In genomic region chr12:27462151-27462694, GRCh38 we compare ENCODE assay signal across 10 cellular contexts. TPM values are rescaled to one million over a fixed set of nuclear protein-coding genes. Genes with fewer than 3 reads are reported as not detected.
DNase-seq lines count a peak whose midpoint lies in the region; FAIRE-seq and TF ChIP-seq lines count a peak whose summit lies in the region.
"Had no signal": no experiment of that assay in that cellular context is flagged by ENCODE, and none has a peak within 500 bp of the region (broad histone marks: within the 10 kb centered on the region; RNA-seq: fewer than 3 reads in every experiment).

No MANE protein-coding gene starts in this region.

- no peak overlapping the region for H3K4me3 Mint-ChIP-seq in osteocyte (ENCODE audit: unreplicated experiment)

- no peaks in the 10 kb centered on the region for H3K36me3 Mint-ChIP-seq in osteocyte (ENCODE audit: unreplicated experiment)

- TF ChIP-seq CTCF in osteocyte (IDR thresholded peaks at IDR 0.05): no peak

- no peaks in the 10 kb centered on the region for H3K9me3 Mint-ChIP-seq in osteocyte (ENCODE audit: unreplicated experiment)

- FAIRE-seq in GM12892 (lab: Jason Lieb, UNC): peak; percentile 51

- no peak for DNase-seq in GM12892 (ENCODE audit: insufficient read length)
- peak; percentile 84 for DNase-seq in RPMI7951 (ENCODE audit: low read depth)
- DNase-seq in dermis microvascular lymphatic vessel endothelial cell (ENCODE audit: low read depth in 2 of 2): peak; percentile 25 to 91
- no peak for DNase-seq in osteocyte (ENCODE audit: extremely low spot score, unreplicated experiment)
- DNase-seq in occipital lobe (lab: John Stamatoyannopoulos, UW): no peak
- DNase-seq in HuH-7.5 (ENCODE audit: low spot score): no peak
- no peak for DNase-seq in DMS53 (lab: John Stamatoyannopoulos, UW)
- DNase-seq: activated CD8-positive, alpha-beta memory T cell treated with anti-CD3 and anti-CD28 coated beads for 24 hours; cortex of kidney had no signal

- no peaks in the 10 kb centered on the region for H3K27me3 Mint-ChIP-seq in osteocyte (ENCODE audit: unreplicated experiment)

- peak overlapping the region; percentile 31 for H3K27ac Mint-ChIP-seq in osteocyte (ENCODE audit: unreplicated experiment)

- no peak for TF ChIP-seq POLR2A in GM12892 (IDR thresholded peaks at IDR 0.05; ENCODE audit: low read depth, low read length)

- peaks cover 4% of the 10 kb centered on the region for H3K4me1 Mint-ChIP-seq in osteocyte (ENCODE audit: unreplicated experiment)

RNA-seq across cellular contexts. Expression of gene SMCO2, which starts 15.7 kb away (rescaled TPM):
- 0.95 TPM for polyA plus RNA-seq in GM12892 (2012; ENCODE audit: missing spikeins)
- total RNA-seq in RPMI7951 (2014; rRNA removed; shearing (Covaris generic)): not detected in 2 replicates
- 0.13 TPM in 2 replicates for total RNA-seq in dermis microvascular lymphatic vessel endothelial cell
- not detected in 2 replicates for total RNA-seq in osteocyte
- total RNA-seq in occipital lobe: 0.78 TPM
- total RNA-seq: left lobe of liver had no signal

Comparison
In these comparisons a context has a peak if more than half of its experiments do, and no peak if none do; other contexts are left out.
1. DNase-seq: peak in RPMI7951 (single experiment) and dermis microvascular lymphatic vessel endothelial cell (2 of 2); none in GM12892 (single experiment), osteocyte (single experiment), occipital lobe (single experiment), HuH-7.5 (single experiment) and DMS53 (single experiment).